ENCODE assay signal across 8 cellular contexts in genomic region chr3:46693038-46693896, GRCh38. TPM values are rescaled to one million over a fixed set of nuclear protein-coding genes. Genes with fewer than 3 reads are reported as not detected.
DNase-seq lines count a peak whose midpoint lies in the region; ATAC-seq and TF ChIP-seq lines count a peak whose summit lies in the region.

A gene with protein sequence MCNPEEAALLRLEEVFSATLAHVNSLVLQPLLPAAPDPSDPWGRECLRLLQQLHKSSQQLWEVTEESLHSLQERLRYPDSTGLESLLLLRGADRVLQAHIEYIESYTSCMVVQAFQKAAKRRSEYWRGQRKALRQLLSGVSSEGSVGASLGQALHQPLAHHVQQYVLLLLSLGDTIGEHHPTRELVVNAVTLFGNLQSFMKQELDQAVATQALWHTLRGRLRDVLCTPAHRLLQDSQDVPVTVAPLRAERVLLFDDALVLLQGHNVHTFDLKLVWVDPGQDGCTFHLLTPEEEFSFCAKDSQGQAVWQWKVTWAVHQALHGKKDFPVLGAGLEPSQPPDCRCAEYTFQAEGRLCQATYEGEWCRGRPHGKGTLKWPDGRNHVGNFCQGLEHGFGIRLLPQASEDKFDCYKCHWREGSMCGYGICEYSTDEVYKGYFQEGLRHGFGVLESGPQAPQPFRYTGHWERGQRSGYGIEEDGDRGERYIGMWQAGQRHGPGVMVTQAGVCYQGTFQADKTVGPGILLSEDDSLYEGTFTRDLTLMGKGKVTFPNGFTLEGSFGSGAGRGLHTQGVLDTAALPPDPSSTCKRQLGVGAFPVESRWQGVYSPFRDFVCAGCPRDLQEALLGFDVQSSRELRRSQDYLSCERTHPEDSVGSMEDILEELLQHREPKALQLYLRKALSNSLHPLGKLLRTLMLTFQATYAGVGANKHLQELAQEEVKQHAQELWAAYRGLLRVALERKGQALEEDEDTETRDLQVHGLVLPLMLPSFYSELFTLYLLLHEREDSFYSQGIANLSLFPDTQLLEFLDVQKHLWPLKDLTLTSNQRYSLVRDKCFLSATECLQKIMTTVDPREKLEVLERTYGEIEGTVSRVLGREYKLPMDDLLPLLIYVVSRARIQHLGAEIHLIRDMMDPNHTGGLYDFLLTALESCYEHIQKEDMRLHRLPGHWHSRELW (minus strand): TSS chr3:46693679. CDS start chr3:46689440, 4,239 bp downstream.

- no peaks in the 10 kb centered on the region for H3K36me3 Mint-ChIP-seq in CD4-positive, CD25-positive, alpha-beta regulatory T cell
- H3K36me3 Mint-ChIP-seq in activated CD4-positive, alpha-beta memory T cell treated with anti-CD3 and anti-CD28 coated beads, Interleukin-2, amount 10 ng/mL, durations not matched to agents 7 days and 5 days (ENCODE audit: low read depth) = no peaks in the 10 kb centered on the region

- H3K27ac ChIP-seq in CD4-positive, CD25-positive, alpha-beta regulatory T cell (ENCODE audit: insufficient read depth, low read length, poor library complexity, severe bottlenecking) = peak within 1 kb of the TSS; percentile 61

- POLR2A ChIA-PET in activated CD4-positive, alpha-beta memory T cell treated with anti-CD3 and anti-CD28 coated beads, Interleukin-2, amount 10 ng/mL, durations not matched to agents 7 days and 5 days (lab: Charles Lee) = no interaction called here

- H3K9me3 ChIP-seq in CD4-positive, CD25-positive, alpha-beta regulatory T cell (ENCODE audit: control insufficient read depth in 2 of 2, low read length in 2 of 2) = no peaks in the 10 kb centered on the region
- H3K9me3 ChIP-seq in mononuclear cell (ENCODE audit: low read depth, low read length) = no peaks in the 10 kb centered on the region

- no peaks in the 10 kb centered on the region for H3K36me3 ChIP-seq in CD4-positive, CD25-positive, alpha-beta regulatory T cell (ENCODE audit: control insufficient read depth, insufficient read depth, low read length)

- H3K4me1 Mint-ChIP-seq in CD4-positive, CD25-positive, alpha-beta regulatory T cell = peaks cover 0 to 74% (median 29%) of the 10 kb centered on the region in 4 donors
- peaks cover 44% of the 10 kb centered on the region for H3K4me1 Mint-ChIP-seq in activated CD4-positive, alpha-beta memory T cell treated with anti-CD3 and anti-CD28 coated beads, Interleukin-2, amount 10 ng/mL, durations not matched to agents 7 days and 5 days

- ATAC-seq in CD4-positive, CD25-positive, alpha-beta regulatory T cell (ENCODE audit: low read depth in 2 of 2) = peak; percentile 60 to 75
- ATAC-seq in HG03460 (IDR thresholded peaks at IDR 0.05; ENCODE audit: unreplicated experiment) (no peak), HG03342 (IDR thresholded peaks at IDR 0.05; ENCODE audit: unreplicated experiment) (no peak)

- peak; percentile 73 to 76 (median 74) for DNase-seq in CD4-positive, CD25-positive, alpha-beta regulatory T cell
- DNase-seq in activated CD4-positive, alpha-beta memory T cell treated with anti-CD3 and anti-CD28 coated beads, Interleukin-2, amount 10 ng/mL, durations not matched to agents 7 days and 5 days = peak; percentile 71
- DNase-seq in effector CD8-positive, alpha-beta T cell (lab: John Stamatoyannopoulos, UW) = peak; percentile 69
- peak; percentile 23 to 39 for DNase-seq in stimulated activated CD8-positive, alpha-beta memory T cell treated with anti-CD3 and anti-CD28 coated beads, Interleukin-4, amount 100 ng/mL, for 4 hours (ENCODE audit: low read depth in 2 of 2, low spot score in 1 of 2)

- CTCF ChIA-PET in activated CD4-positive, alpha-beta memory T cell treated with anti-CD3 and anti-CD28 coated beads, Interleukin-2, amount 10 ng/mL, durations not matched to agents 7 days and 5 days (lab: Charles Lee) = interaction anchor here (1.0 kb wide), 1 partner anchor 231 kb away, joined by 3 read pairs; no protein-coding TSS in a partner anchor

- H3K27me3 ChIP-seq in CD4-positive, CD25-positive, alpha-beta regulatory T cell (ENCODE audit: control insufficient read depth, insufficient read depth, low read length) = no peaks in the 10 kb centered on the region
- H3K27me3 ChIP-seq in mononuclear cell (ENCODE audit: insufficient read depth, low read length) = peaks cover 4% of the 10 kb centered on the region

- TF ChIP-seq RAD21 in Ishikawa (IDR thresholded peaks at IDR 0.05; ENCODE audit: low read depth) = no peak

- peaks cover 57% of the 10 kb centered on the region for H3K4me1 ChIP-seq in CD4-positive, CD25-positive, alpha-beta regulatory T cell (ENCODE audit: control insufficient read depth, insufficient read depth, low read length, poor library complexity, severe bottlenecking)
- peaks cover 59% of the 10 kb centered on the region for H3K4me1 ChIP-seq in mononuclear cell (ENCODE audit: insufficient read depth, low read length)

- H3K9me3 Mint-ChIP-seq in CD4-positive, CD25-positive, alpha-beta regulatory T cell = no peaks in the 10 kb centered on the region
- H3K9me3 Mint-ChIP-seq in activated CD4-positive, alpha-beta memory T cell treated with anti-CD3 and anti-CD28 coated beads, Interleukin-2, amount 10 ng/mL, durations not matched to agents 7 days and 5 days = no peaks in the 10 kb centered on the region

- H3K4me3 Mint-ChIP-seq in CD4-positive, CD25-positive, alpha-beta regulatory T cell = peak within 1 kb of the TSS; percentile 71 to 92 (median 88)
- H3K4me3 Mint-ChIP-seq in activated CD4-positive, alpha-beta memory T cell treated with anti-CD3 and anti-CD28 coated beads, Interleukin-2, amount 10 ng/mL, durations not matched to agents 7 days and 5 days = peak within 1 kb of the TSS; percentile 76

- TF ChIP-seq EP300 in Ishikawa (IDR thresholded peaks at IDR 0.05; ENCODE audit: borderline replicate concordance) = no peak

- peaks cover 4% of the 10 kb centered on the region for H3K27me3 Mint-ChIP-seq in CD4-positive, CD25-positive, alpha-beta regulatory T cell
- peaks cover 19% of the 10 kb centered on the region for H3K27me3 Mint-ChIP-seq in activated CD4-positive, alpha-beta memory T cell treated with anti-CD3 and anti-CD28 coated beads, Interleukin-2, amount 10 ng/mL, durations not matched to agents 7 days and 5 days

- H3K4me3 ChIP-seq in CD4-positive, CD25-positive, alpha-beta regulatory T cell (ENCODE audit: low read depth, low read length) = peak within 1 kb of the TSS; percentile 67
- H3K4me3 ChIP-seq in mononuclear cell (ENCODE audit: low read length) = peak within 1 kb of the TSS; percentile 49

- peak within 1 kb of the TSS; percentile 53 to 91 (median 88) for H3K27ac Mint-ChIP-seq in CD4-positive, CD25-positive, alpha-beta regulatory T cell
- H3K27ac Mint-ChIP-seq in activated CD4-positive, alpha-beta memory T cell treated with anti-CD3 and anti-CD28 coated beads, Interleukin-2, amount 10 ng/mL, durations not matched to agents 7 days and 5 days = no peak within 1 kb of the TSS

TF ChIP-seq in Ishikawa, 13 proteins besides CTCF, POLR2A, EP300 and RAD21:
- TF ChIP-seq ZBTB7A (IDR thresholded peaks at IDR 0.05; ENCODE audit: low read depth) (no peak; the same call in none of the 2 replicates), REST (IDR thresholded peaks at IDR 0.05; ENCODE audit: low read depth) (no peak; the same call in 1 of the 2 replicates), MAX (IDR thresholded peaks at IDR 0.05) (peak; percentile 43), TCF12 (IDR thresholded peaks at IDR 0.05; ENCODE audit: low read depth) (no peak; the same call in none of the 2 replicates), CEBPB (IDR thresholded peaks at IDR 0.05) (no peak), TEAD4 (IDR thresholded peaks at IDR 0.05) (no peak), CREB1 (IDR thresholded peaks at IDR 0.05; ENCODE audit: low read depth) (0 out of 2 replicates have a peak, but pooled peaks have one; percentile 9), YY1 (IDR thresholded peaks at IDR 0.05; ENCODE audit: low read depth) (no peak), FOXM1 (IDR thresholded peaks at IDR 0.05; ENCODE audit: borderline replicate concordance, low read depth) (no peak), NFIC (IDR thresholded peaks at IDR 0.05) (no peak), TAF1 (IDR thresholded peaks at IDR 0.05; ENCODE audit: low read depth) (peak; percentile 33; the same call in 1 of the 2 replicates)

RNA-seq across cellular contexts. Expression of the gene that starts here (rescaled TPM):
- 25.8 TPM for total RNA-seq in CD4-positive, CD25-positive, alpha-beta regulatory T cell
- 1 to 10 TPM; 1.3 to 2.5 (median 1.7) TPM for polyA plus RNA-seq in CD4-positive, CD25-positive, alpha-beta regulatory T cell
- total RNA-seq in activated CD4-positive, alpha-beta memory T cell treated with anti-CD3 and anti-CD28 coated beads, Interleukin-2, amount 10 ng/mL, durations not matched to agents 7 days and 5 days = 1 to 10 TPM; 6.9 to 7.4 TPM
- total RNA-seq in mononuclear cell = 5.4 TPM

Comparison
In these comparisons a context has a peak if more than half of its experiments do, and no peak if none do; other contexts are left out.
1. ATAC-seq: peak in CD4-positive, CD25-positive, alpha-beta regulatory T cell (2 of 2); none in HG03460 (single experiment) and HG03342 (single experiment).
2. Peak in every context shown above with its lines, with median percentiles within 50 percentile points of each other: DNase-seq.